ENCODE assay signal across 1 cellular context in genomic region chr5:159515197-159515596, GRCh38.
TF ChIP-seq lines count a peak whose summit lies in the region.

No MANE protein-coding gene starts in this region.

TF ChIP-seq in IMR-90, 13 proteins besides CTCF, POLR2A, EP300 and RAD21 (continued from another document):
- TF ChIP-seq ELK1 (IDR thresholded peaks at IDR 0.05; ENCODE audit: borderline replicate concordance, low read depth, low read length) = no peak
- TF ChIP-seq USF2 (IDR thresholded peaks at IDR 0.05; ENCODE audit: low read depth, low read length) = no peak
- no peak for TF ChIP-seq RFX5 (IDR thresholded peaks at IDR 0.05; ENCODE audit: low read depth, low read length)
- no peak for TF ChIP-seq SMC3 (IDR thresholded peaks at IDR 0.05; ENCODE audit: low read depth, low read length)
TF ChIP-seq in IMR-90: peak in this region for 0.
